Comparison of ENCODE assay signal across 21 cellular contexts in genomic region chr19:4350726-4351125, GRCh38. TPM values are rescaled to one million over a fixed set of nuclear protein-coding genes. Genes with fewer than 3 reads are reported as not detected.
DNase-seq lines count a peak whose midpoint lies in the region; ATAC-seq and TF ChIP-seq lines count a peak whose summit lies in the region.
"Had no signal": no experiment of that assay in that cellular context is flagged by ENCODE, and none has a peak within 500 bp of the region (broad histone marks: within the 10 kb centered on the region; RNA-seq: fewer than 3 reads in every experiment).

No MANE protein-coding gene starts in this region.

- ATAC-seq in activated CD4-positive, CD25-positive, alpha-beta regulatory T cell treated with anti-CD3 and anti-CD28 coated beads, Interleukin-2, amount 50 U/mL, for 24 hours: no peak
- no peak for ATAC-seq in RWPE2 (ENCODE audit: low read depth)
- ATAC-seq in memory B cell (ENCODE audit: low read depth): no peak
- no peak for ATAC-seq in stimulated activated effector memory CD8-positive, alpha-beta T cell treated with anti-CD3 and anti-CD28 coated beads, Interleukin-12 subunit alpha, Interleukin-12 subunit beta, amount 100 ng/mL, for 72 hours
- ATAC-seq: CD8-positive, alpha-beta T cell had no signal

- CTCF ChIA-PET in activated CD4-positive, alpha-beta memory T cell treated with anti-CD3 and anti-CD28 coated beads for 36 hours (lab: Charles Lee): no interaction called here

- H3K27ac Mint-ChIP-seq in memory B cell: peak overlapping the region; percentile 90
- H3K27ac Mint-ChIP-seq in stimulated activated effector memory CD8-positive, alpha-beta T cell treated with anti-CD3 and anti-CD28 coated beads, Interleukin-12 subunit alpha, Interleukin-12 subunit beta, amount 100 ng/mL, for 72 hours: peak overlapping the region; percentile 85
- no peak overlapping the region for H3K27ac Mint-ChIP-seq in activated CD4-positive, alpha-beta memory T cell treated with anti-CD3 and anti-CD28 coated beads for 36 hours
- H3K27ac Mint-ChIP-seq: CD8-positive, alpha-beta T cell had no signal

- no peaks in the 10 kb centered on the region for H3K9me3 Mint-ChIP-seq in memory B cell
- no peaks in the 10 kb centered on the region for H3K9me3 Mint-ChIP-seq in stimulated activated effector memory CD8-positive, alpha-beta T cell treated with anti-CD3 and anti-CD28 coated beads, Interleukin-12 subunit alpha, Interleukin-12 subunit beta, amount 100 ng/mL, for 72 hours
- no peaks in the 10 kb centered on the region for H3K9me3 Mint-ChIP-seq in activated CD4-positive, alpha-beta memory T cell treated with anti-CD3 and anti-CD28 coated beads for 36 hours
- H3K9me3 Mint-ChIP-seq: CD8-positive, alpha-beta T cell had no signal

- H3K27me3 ChIP-seq in RWPE2 (ENCODE audit: insufficient read depth, poor library complexity, severe bottlenecking): no peaks in the 10 kb centered on the region

- no peak for TF ChIP-seq CTCF in RWPE2 (IDR thresholded peaks at IDR 0.05; ENCODE audit: poor library complexity, severe bottlenecking)

- H3K4me1 Mint-ChIP-seq in memory B cell: peaks cover 2% of the 10 kb centered on the region
- peaks cover 5% of the 10 kb centered on the region for H3K4me1 Mint-ChIP-seq in stimulated activated effector memory CD8-positive, alpha-beta T cell treated with anti-CD3 and anti-CD28 coated beads, Interleukin-12 subunit alpha, Interleukin-12 subunit beta, amount 100 ng/mL, for 72 hours
- H3K4me1 Mint-ChIP-seq in activated CD4-positive, alpha-beta memory T cell treated with anti-CD3 and anti-CD28 coated beads for 36 hours (ENCODE audit: low read depth): no peaks in the 10 kb centered on the region

- peaks cover 7% of the 10 kb centered on the region for H3K36me3 Mint-ChIP-seq in memory B cell
- peaks cover 65% of the 10 kb centered on the region for H3K36me3 Mint-ChIP-seq in stimulated activated effector memory CD8-positive, alpha-beta T cell treated with anti-CD3 and anti-CD28 coated beads, Interleukin-12 subunit alpha, Interleukin-12 subunit beta, amount 100 ng/mL, for 72 hours
- H3K36me3 Mint-ChIP-seq in activated CD4-positive, alpha-beta memory T cell treated with anti-CD3 and anti-CD28 coated beads for 36 hours: peaks cover 8% of the 10 kb centered on the region

- intact Hi-C loops in activated CD4-positive, alpha-beta memory T cell treated with anti-CD3 and anti-CD28 coated beads for 36 hours (cut with micrococcal nuclease): no loop called here

- no peak overlapping the region for H3K27ac ChIP-seq in RWPE2 (ENCODE audit: poor library complexity, severe bottlenecking)
- H3K27ac ChIP-seq: 22Rv1, KMS-11 had no signal

- H3K27me3 Mint-ChIP-seq in memory B cell: no peaks in the 10 kb centered on the region
- H3K27me3 Mint-ChIP-seq in activated CD4-positive, alpha-beta memory T cell treated with anti-CD3 and anti-CD28 coated beads for 36 hours: no peaks in the 10 kb centered on the region

- H3K4me1 ChIP-seq in RWPE2 (ENCODE audit: insufficient read depth, poor library complexity, severe bottlenecking): no peaks in the 10 kb centered on the region

- POLR2A ChIA-PET in activated CD4-positive, alpha-beta memory T cell treated with anti-CD3 and anti-CD28 coated beads for 36 hours (lab: Charles Lee): no interaction called here

- H3K36me3 ChIP-seq in RWPE2 (ENCODE audit: low read depth): no peaks in the 10 kb centered on the region; the same call in 1 of the 2 replicates

- H3K4me3 ChIP-seq in RWPE2 (ENCODE audit: severe bottlenecking): no peak overlapping the region

- DNase-seq in activated CD4-positive, CD25-positive, alpha-beta regulatory T cell treated with anti-CD3 and anti-CD28 coated beads, Interleukin-2, amount 50 U/mL, for 72 hours: peak; percentile 28
- DNase-seq in RWPE2 (ENCODE audit: low spot score): peak; percentile 35
- no peak for DNase-seq in memory B cell (ENCODE audit: low spot score in 2 of 2)
- no peak for DNase-seq in stimulated activated effector memory CD8-positive, alpha-beta T cell treated with anti-CD3 and anti-CD28 coated beads, Interleukin-12 subunit alpha, Interleukin-12 subunit beta, amount 100 ng/mL, for 72 hours (ENCODE audit: low spot score in 2 of 2)
- DNase-seq in activated CD4-positive, alpha-beta memory T cell treated with anti-CD3 and anti-CD28 coated beads for 36 hours: no peak
- no peak for DNase-seq in AML-193 (lab: John Stamatoyannopoulos, UW)
- no peak for DNase-seq in AG08395 (ENCODE audit: low spot score)
- DNase-seq: ACHN; C1 segment of cervical spinal cord; CD8-positive, alpha-beta T cell; GDM1; NCI-H1092 treated with DMSO at 0.1 percent for 48 hours; NCI-H1436 treated with DMSO at 0.1 percent for 48 hours; NCI-H1930; NCI-H2227 treated with DMSO at 0.1 percent for 48 hours; NCI-H510A treated with DMSO at 0.1 percent for 48 hours; NCI-H774; NK-92 treated with Interleukin-12 subunit alpha and Interleukin-12 subunit beta, amount 100 ng/mL, for 24 hours had no signal

- no peaks in the 10 kb centered on the region for H3K9me3 ChIP-seq in RWPE2 (ENCODE audit: severe bottlenecking)

- H3K4me3 Mint-ChIP-seq in memory B cell: no peak overlapping the region
- no peak overlapping the region for H3K4me3 Mint-ChIP-seq in stimulated activated effector memory CD8-positive, alpha-beta T cell treated with anti-CD3 and anti-CD28 coated beads, Interleukin-12 subunit alpha, Interleukin-12 subunit beta, amount 100 ng/mL, for 72 hours
- H3K4me3 Mint-ChIP-seq in activated CD4-positive, alpha-beta memory T cell treated with anti-CD3 and anti-CD28 coated beads for 36 hours: no peak overlapping the region
- H3K4me3 Mint-ChIP-seq: CD8-positive, alpha-beta T cell had no signal

RNA-seq across cellular contexts. Expression of gene MPND, which starts 7.4 kb away (rescaled TPM):
- 10 to 100 TPM; 19.6 to 22.6 TPM for total RNA-seq in activated CD4-positive, alpha-beta memory T cell treated with anti-CD3 and anti-CD28 coated beads for 36 hours

RNA-seq across cellular contexts. Expression of gene STAP2, which starts 12.1 kb away (rescaled TPM):
- total RNA-seq in activated CD4-positive, alpha-beta memory T cell treated with anti-CD3 and anti-CD28 coated beads for 36 hours: 1 to 10 TPM; 9.1 to 9.4 TPM

RNA-seq across cellular contexts. Expression of gene FSD1, which starts 46.3 kb away (rescaled TPM):
- 1 to 10 TPM; 7.8 to 8.1 TPM for total RNA-seq in activated CD4-positive, alpha-beta memory T cell treated with anti-CD3 and anti-CD28 coated beads for 36 hours

RNA-seq across cellular contexts. Expression of gene TMIGD2, which starts 48.5 kb away (rescaled TPM):
- total RNA-seq in activated CD4-positive, alpha-beta memory T cell treated with anti-CD3 and anti-CD28 coated beads for 36 hours: 1 to 10 TPM; 2.4 to 2.6 TPM

RNA-seq across cellular contexts. Expression of gene SH3GL1, which starts 49.6 kb away (rescaled TPM):
- 10 to 100 TPM; 38.1 to 42.0 TPM for total RNA-seq in activated CD4-positive, alpha-beta memory T cell treated with anti-CD3 and anti-CD28 coated beads for 36 hours

Comparison
In these comparisons a context has a peak if more than half of its experiments do, and no peak if none do; other contexts are left out.
1. DNase-seq: peak in activated CD4-positive, CD25-positive, alpha-beta regulatory T cell treated with anti-CD3 and anti-CD28 coated beads, Interleukin-2, amount 50 U/mL, for 72 hours (single experiment) and RWPE2 (single experiment); none in memory B cell (0 of 2), stimulated activated effector memory CD8-positive, alpha-beta T cell treated with anti-CD3 and anti-CD28 coated beads, Interleukin-12 subunit alpha, Interleukin-12 subunit beta, amount 100 ng/mL, for 72 hours (0 of 2), activated CD4-positive, alpha-beta memory T cell treated with anti-CD3 and anti-CD28 coated beads for 36 hours (single experiment), AML-193 (0 of 2) and AG08395 (single experiment).